ENCODE assay signal across 23 cellular contexts in genomic region chr15:48899793-48900192, GRCh38. TPM values are rescaled to one million over a fixed set of nuclear protein-coding genes. Genes with fewer than 3 reads are reported as not detected.
DNase-seq lines count a peak whose midpoint lies in the region; ATAC-seq, FAIRE-seq and TF ChIP-seq lines count a peak whose summit lies in the region.
"Had no signal": no experiment of that assay in that cellular context is flagged by ENCODE, and none has a peak within 500 bp of the region (broad histone marks: within the 10 kb centered on the region; RNA-seq: fewer than 3 reads in every experiment).

No MANE protein-coding gene starts in this region.

- no peak overlapping the region for H3K4me3 Mint-ChIP-seq in naive thymus-derived CD8-positive, alpha-beta T cell
- H3K4me3 Mint-ChIP-seq: CD4-positive, CD25-positive, alpha-beta regulatory T cell; CD8-positive, alpha-beta memory T cell; GM23338; HFFc6 had no signal

- no peaks in the 10 kb centered on the region for H3K27me3 ChIP-seq in K562 (ENCODE audit: control insufficient read depth in 2 of 2, insufficient read depth in 2 of 2, low read length in 2 of 2)
- no peaks in the 10 kb centered on the region for H3K27me3 ChIP-seq in foreskin keratinocyte
- H3K27me3 ChIP-seq: BE2C had no signal

- H3K9me3 ChIP-seq in HEK293 (ENCODE audit: control insufficient read depth, insufficient read depth, low read depth, low read length) = no peaks in the 10 kb centered on the region
- no peaks in the 10 kb centered on the region for H3K9me3 ChIP-seq in K562 (replicated peaks; ENCODE audit: control insufficient read depth, insufficient read depth, low read depth, low read length)
- H3K9me3 ChIP-seq: BE2C had no signal

- H3K4me1 ChIP-seq in HEK293 (ENCODE audit: control insufficient read depth, insufficient read depth, low read length) (peaks cover 8% of the 10 kb centered on the region), K562 (replicated peaks in 1 of 2; ENCODE audit: control insufficient read depth in 2 of 2, insufficient read depth in 2 of 2, low read length in 2 of 2) (peaks cover 5 to 12% of the 10 kb centered on the region in 2 experiments; a peak in 4 of 5 replicates), foreskin keratinocyte (no peaks in the 10 kb centered on the region)
- H3K4me1 ChIP-seq: BE2C had no signal

- H3K36me3 Mint-ChIP-seq in naive thymus-derived CD8-positive, alpha-beta T cell = no peaks in the 10 kb centered on the region
- H3K36me3 Mint-ChIP-seq: CD4-positive, CD25-positive, alpha-beta regulatory T cell; CD8-positive, alpha-beta memory T cell had no signal

- WGBS in K562 (ENCODE audit: insufficient coverage, low coverage, missing lambda C conversion rate) = 63% methylated on average over 4 of the region's 4 CpGs

- no TSS peak for BruUV-seq in K562 (replicated peaks; lab: Mats Ljungman, UMichigan)

- intact Hi-C loops in K562 (cut with micrococcal nuclease) = no loop called here

- TF ChIP-seq CTCF in HEK293 (tag by site-specific recombination; IDR thresholded peaks at IDR 0.05) = no peak
- no peak for TF ChIP-seq CTCF in K562 (IDR thresholded peaks at IDR 0.05 in 2 of 3, conservative IDR thresholded peaks at IDR 0.05 in 1 of 3; ENCODE audit: insufficient read depth in 2 of 3, low read depth in 1 of 3, low read length in 3 of 3)
- no peak for TF ChIP-seq CTCF in foreskin keratinocyte (conservative IDR thresholded peaks at IDR 0.05)

- H3K9me1 ChIP-seq in K562 (ENCODE audit: control insufficient read depth, insufficient read depth, low read length) = no peaks in the 10 kb centered on the region

- no peak overlapping the region for H3K4me2 ChIP-seq in K562 (ENCODE audit: insufficient read depth, low read length)
- H3K4me2 ChIP-seq: GM23338 had no signal

- H3K36me3 ChIP-seq in HEK293 (ENCODE audit: control insufficient read depth in 2 of 2, insufficient read depth in 1 of 2, low read length in 2 of 2) = no peaks in the 10 kb centered on the region
- H3K36me3 ChIP-seq in K562 (ENCODE audit: control insufficient read depth, insufficient read depth, low read length) = no peaks in the 10 kb centered on the region
- H3K36me3 ChIP-seq: BE2C had no signal

- H3K4me1 Mint-ChIP-seq in naive thymus-derived CD8-positive, alpha-beta T cell = peaks cover 0 to 7% (median 0%) of the 10 kb centered on the region in 4 donors
- H3K4me1 Mint-ChIP-seq: CD4-positive, CD25-positive, alpha-beta regulatory T cell had no signal

- no peak for FAIRE-seq in K562 (lab: Jason Lieb, UNC)
- FAIRE-seq: A204.1, GM12878, H54 had no signal

- no peak overlapping the region for H3K27ac Mint-ChIP-seq in naive thymus-derived CD8-positive, alpha-beta T cell
- H3K27ac Mint-ChIP-seq: CD4-positive, CD25-positive, alpha-beta regulatory T cell; GM23338; HFFc6 had no signal

- TF ChIP-seq RAD21 in K562 (CRISPR knock-in tag; conservative IDR thresholded peaks at IDR 0.05 in 1 of 2, IDR thresholded peaks at IDR 0.05 in 1 of 2) = no peak

- H3K27ac ChIP-seq in HEK293 (ENCODE audit: extremely low read depth, low read depth, low read length) (no peak overlapping the region), K562 (ENCODE audit: extremely low read depth, low read depth, low read length) (no peak overlapping the region), foreskin keratinocyte (no peak overlapping the region)
- H3K27ac ChIP-seq: HL-60 had no signal

- H3K9me3 Mint-ChIP-seq in naive thymus-derived CD8-positive, alpha-beta T cell = no peaks in the 10 kb centered on the region
- H3K9me3 Mint-ChIP-seq: CD4-positive, CD25-positive, alpha-beta regulatory T cell; CD8-positive, alpha-beta memory T cell; GM23338; HFFc6 had no signal

- ATAC-seq in K562 (no peak), foreskin keratinocyte (peak; percentile 48)
- no peak for ATAC-seq in naive thymus-derived CD8-positive, alpha-beta T cell
- ATAC-seq: GM12878, GM23338 had no signal

- H3K4me3 ChIP-seq in HEK293 (ENCODE audit: low read depth, low read length) = no peak overlapping the region
- no peak overlapping the region for H3K4me3 ChIP-seq in K562
- H3K4me3 ChIP-seq: GM12878, GM23338 had no signal

- peaks cover 6 to 26% (median 13%) of the 10 kb centered on the region in 5 donors for H3K27me3 Mint-ChIP-seq in naive thymus-derived CD8-positive, alpha-beta T cell

- H3K9ac ChIP-seq in K562 (ENCODE audit: insufficient read depth in 1 of 2, low read depth in 2 of 2, low read length in 2 of 2) = no peak overlapping the region

- CTCF ChIA-PET in HEK293 (lab: Yijun Ruan, JAX) = interaction anchor here (1.2 kb wide), 1 partner anchor 9 kb away, joined by 3 read pairs; no protein-coding TSS in a partner anchor
- CTCF ChIA-PET in K562 (lab: Yijun Ruan, JAX; ENCODE audit: low intra/inter-chr PET ratio) = no interaction called here

- DNase-seq in ELR (ENCODE audit: low read depth) (peak; percentile 27), K562 (ENCODE audit: extremely low read depth in 1 of 4, low spot score in 3 of 4) (no peak), foreskin keratinocyte (peak in 1 of 2 donors; percentile 31), DMS153 treated with DMSO at 0.1 percent for 48 hours (lab: John Stamatoyannopoulos, UW; ENCODE audit: unreplicated experiment) (no peak)
- no peak for DNase-seq in activated CD8-positive, alpha-beta memory T cell treated with anti-CD3 and anti-CD28 coated beads for 24 hours
- DNase-seq in naive thymus-derived CD8-positive, alpha-beta T cell = no peak
- DNase-seq: ACHN; BE2C; C1 segment of cervical spinal cord; CD4-positive, CD25-positive, alpha-beta regulatory T cell; CD8-positive, alpha-beta memory T cell; COR-L47; DMS153; DMS79 treated with DMSO at 0.1 percent for 48 hours; HCEC 1CT; HFFc6; KBM-7 had no signal

- TF ChIP-seq EP300 in K562 (IDR thresholded peaks at IDR 0.05; ENCODE audit: low read length) = no peak

- H2AFZ ChIP-seq in K562 (ENCODE audit: low read depth, low read length) = 0 out of 2 replicates have a peak overlapping the region, but pooled peaks have one; percentile 16
- H2AFZ ChIP-seq: GM23338 had no signal

- no peaks in the 10 kb centered on the region for H3K79me2 ChIP-seq in K562 (ENCODE audit: control insufficient read depth, insufficient read depth, low read length)

- in situ Hi-C loops in K562 (cut with MboI) = no loop called here

- no peak for TF ChIP-seq POLR2A in K562 (conservative IDR thresholded peaks at IDR 0.05)

- POLR2A ChIA-PET in HEK293 (lab: Yijun Ruan, JAX) (no interaction called here), K562 (lab: Yijun Ruan, JAX) (no interaction called here)
- POLR2A ChIA-PET in naive thymus-derived CD8-positive, alpha-beta T cell (lab: Charles Lee) = no interaction called here

- no peaks in the 10 kb centered on the region for H4K20me1 ChIP-seq in K562 (replicated peaks; ENCODE audit: control insufficient read depth, insufficient read depth, low read length)

TF ChIP-seq in HEK293, 187 proteins besides CTCF, POLR2A, EP300 and RAD21 (continues in another document):
- no peak for TF ChIP-seq ZNF654 (tag by site-specific recombination; IDR thresholded peaks at IDR 0.05; ENCODE audit: low read depth)
- TF ChIP-seq, protein P1, sequence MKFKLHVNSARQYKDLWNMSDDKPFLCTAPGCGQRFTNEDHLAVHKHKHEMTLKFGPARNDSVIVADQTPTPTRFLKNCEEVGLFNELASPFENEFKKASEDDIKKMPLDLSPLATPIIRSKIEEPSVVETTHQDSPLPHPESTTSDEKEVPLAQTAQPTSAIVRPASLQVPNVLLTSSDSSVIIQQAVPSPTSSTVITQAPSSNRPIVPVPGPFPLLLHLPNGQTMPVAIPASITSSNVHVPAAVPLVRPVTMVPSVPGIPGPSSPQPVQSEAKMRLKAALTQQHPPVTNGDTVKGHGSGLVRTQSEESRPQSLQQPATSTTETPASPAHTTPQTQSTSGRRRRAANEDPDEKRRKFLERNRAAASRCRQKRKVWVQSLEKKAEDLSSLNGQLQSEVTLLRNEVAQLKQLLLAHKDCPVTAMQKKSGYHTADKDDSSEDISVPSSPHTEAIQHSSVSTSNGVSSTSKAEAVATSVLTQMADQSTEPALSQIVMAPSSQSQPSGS (tag by site-specific recombination; IDR thresholded peaks at IDR 0.05; ENCODE audit: low read depth) = peak; percentile 26; the same call in 1 of the 2 replicates

TF ChIP-seq in K562, 482 proteins besides CTCF, POLR2A, EP300 and RAD21:
- TF ChIP-seq PHB (CRISPR knock-in tag; IDR thresholded peaks at IDR 0.05) = no peak
- TF ChIP-seq ZNF316 (IDR thresholded peaks at IDR 0.05) = no peak
- TF ChIP-seq NR1H2 (CRISPR knock-in tag; IDR thresholded peaks at IDR 0.05) = no peak

RNA-seq across cellular contexts. Expression of gene EID1, which starts 21.9 kb away (rescaled TPM):
- total RNA-seq in K562 (2011; cell fraction: chromatin; rRNA removed; ENCODE audit: low replicate concordance) = 7.1 and 20.6 TPM in 2 replicates
- 10.7 and 13.6 TPM in 2 replicates for total RNA-seq in K562 (2011; cell fraction: nucleolus; rRNA removed)
- total RNA-seq in K562 (2011; cell fraction: nucleoplasm; rRNA removed) = 16.9 and 21.3 TPM in 2 replicates
- total RNA-seq in K562 (2014; rRNA removed) (167 and 170 TPM in 2 replicates), K562 (2014; rRNA removed; fragmentation: Illumina TruSeq; extraction: Trizol) (136 and 159 TPM in 2 replicates), K562 (2015; rRNA removed; fragmentation: Illumina TruSeq; extraction: Trizol) (197 and 201 TPM in 2 replicates), K562 (2021) (124 and 143 TPM in 2 replicates), foreskin keratinocyte (78.2 and 78.4 TPM in 2 replicates)
- polyA plus RNA-seq in K562 (2011; rRNA removed) (118 and 154 TPM in 2 replicates), K562 (2014; fragmentation: Illumina TruSeq; extraction: Trizol) (134 and 176 TPM in 2 replicates), K562 (2014; fragmentation: Nextera tagmentation; extraction: Ambion mirVana) (10 to 100 TPM; 46.5 to 51.2 TPM), K562 (2014; rRNA removed) (177 and 211 TPM in 2 replicates), foreskin keratinocyte (56.9 and 61.8 TPM in 2 replicates)
- 68.1 and 105 TPM in 2 replicates for polyA plus RNA-seq in K562 (2011; cell fraction: cytosol; rRNA removed)
- polyA plus RNA-seq in K562 (2011; cell fraction: nucleus; rRNA removed) = 42.9 and 66.4 TPM in 2 replicates
- 116 and 124 TPM in 2 replicates for polyA plus RNA-seq in K562 (2012)
- polyA minus RNA-seq in K562 (2011; rRNA and poly(A)+ RNA removed) = 43.4 and 58.1 TPM in 2 replicates
- polyA minus RNA-seq in K562 (2011; cell fraction: cytosol; rRNA and poly(A)+ RNA removed) = 61.7 and 69.7 TPM in 2 replicates
- polyA minus RNA-seq in K562 (2011; cell fraction: nucleus; rRNA and poly(A)+ RNA removed) = 8.2 and 15.4 TPM in 2 replicates
- 10 to 100 TPM; 56.6 to 57.1 TPM for total RNA-seq in naive thymus-derived CD8-positive, alpha-beta T cell
- 100 to 1,000 TPM; 117 to 172 (median 160) TPM for polyA plus RNA-seq in naive thymus-derived CD8-positive, alpha-beta T cell
